ENCODE assay signal across 8 cellular contexts in genomic region chr1:84504580-84505021, GRCh38. TPM values are rescaled to one million over a fixed set of nuclear protein-coding genes. Genes with fewer than 3 reads are reported as not detected.
A peak's percentile ranks its signal among the peaks of the same experiment; 100 is the strongest.
DNase-seq lines count a peak whose midpoint lies in the region; ATAC-seq and TF ChIP-seq lines count a peak whose summit lies in the region.

No MANE protein-coding gene starts in this region.

- peaks cover 66% of the 10 kb centered on the region for H3K79me2 ChIP-seq in Loucy (ENCODE audit: insufficient read depth, low read length)

- peak overlapping the region; percentile 83 for H3K4me2 ChIP-seq in Loucy (ENCODE audit: low read depth, low read length, poor library complexity, severe bottlenecking)

- DNase-seq in GM04503 (ENCODE audit: low read depth): peak; percentile 31
- DNase-seq in cardiac fibroblast (ENCODE audit: low read depth in 2 of 2): peak; percentile 59 to 72
- DNase-seq in mesothelial cell of epicardium (ENCODE audit: low spot score in 2 of 2, unreplicated experiment in 2 of 2): no peak
- no peak for DNase-seq in DMS153 (lab: John Stamatoyannopoulos, UW)

- H3K9ac ChIP-seq in Loucy (ENCODE audit: low read depth, low read length, poor library complexity, severe bottlenecking): peak overlapping the region; percentile 94

- H3K4me3 Mint-ChIP-seq in mesothelial cell of epicardium: peak overlapping the region; percentile 96

- peaks cover 64% of the 10 kb centered on the region for H4K20me1 ChIP-seq in Loucy (ENCODE audit: insufficient read depth, low read length, poor library complexity, severe bottlenecking)

- peaks cover 7% of the 10 kb centered on the region for H3F3A ChIP-seq in Loucy (ENCODE audit: low read depth)

- H3K9me3 Mint-ChIP-seq in mesothelial cell of epicardium: peaks cover 11% of the 10 kb centered on the region

- no peak overlapping the region for H2AFZ ChIP-seq in Loucy (ENCODE audit: low read length)

- peaks cover 49% of the 10 kb centered on the region for H3K4me1 ChIP-seq in Loucy (ENCODE audit: insufficient read depth, low read length, poor library complexity, severe bottlenecking)

- no peaks in the 10 kb centered on the region for H3K27me3 Mint-ChIP-seq in mesothelial cell of epicardium (ENCODE audit: low read depth)

- no peaks in the 10 kb centered on the region for H3K9me2 ChIP-seq in Loucy (replicated peaks; ENCODE audit: low read depth, low read length)

- H3K4me3 ChIP-seq in Loucy (ENCODE audit: low read length, poor library complexity, severe bottlenecking) (peak overlapping the region; percentile 96), cardiac fibroblast (replicated peaks in 1 of 2; ENCODE audit: low read depth in 2 of 2, low read length in 2 of 2) (peak overlapping the region; percentile 72 to 88)

- peak overlapping the region; percentile 98 for H3K27ac Mint-ChIP-seq in mesothelial cell of epicardium

- peaks cover 18% of the 10 kb centered on the region for H3K36me3 Mint-ChIP-seq in mesothelial cell of epicardium

- no peak for ATAC-seq in GM21515 (IDR thresholded peaks at IDR 0.05; ENCODE audit: unreplicated experiment)
- ATAC-seq in GM21528 (IDR thresholded peaks at IDR 0.05; ENCODE audit: low FRiP score, unreplicated experiment): no peak
- no peak for ATAC-seq in HG03095 (IDR thresholded peaks at IDR 0.05; ENCODE audit: unreplicated experiment)

- peaks cover 2% of the 10 kb centered on the region; the same call in 1 of the 2 replicates for H3K9me3 ChIP-seq in Loucy (ENCODE audit: insufficient read depth, low read depth, low read length)

- no peak for TF ChIP-seq CTCF in Loucy (conservative IDR thresholded peaks at IDR 0.05; ENCODE audit: low read length)
- no peak for TF ChIP-seq CTCF in cardiac fibroblast (IDR thresholded peaks at IDR 0.05; ENCODE audit: low read depth, low read length)
- no peak for TF ChIP-seq CTCF in mesothelial cell of epicardium (IDR thresholded peaks at IDR 0.05; ENCODE audit: unreplicated experiment)

- H3K27me3 ChIP-seq in Loucy (ENCODE audit: insufficient read depth, low read length, poor library complexity, severe bottlenecking): no peaks in the 10 kb centered on the region

- peaks cover 17% of the 10 kb centered on the region for H3K36me3 ChIP-seq in Loucy (ENCODE audit: insufficient read depth, low read length)

- H3K4me1 Mint-ChIP-seq in mesothelial cell of epicardium: peaks cover 33% of the 10 kb centered on the region

RNA-seq across cellular contexts. Expression of gene SPATA1, which starts 1.6 kb away (rescaled TPM):
- 0.82 to 1.3 TPM (median 1.2 TPM) in 3 replicates for total RNA-seq in mesothelial cell of epicardium

RNA-seq across cellular contexts. Expression of gene GNG5, which starts 1.8 kb away (rescaled TPM):
- total RNA-seq in mesothelial cell of epicardium: 93.7 to 95.5 TPM (median 95.0 TPM) in 3 replicates

RNA-seq across cellular contexts. Expression of gene RPF1, which starts 25.5 kb away (rescaled TPM):
- total RNA-seq in mesothelial cell of epicardium: 23.2 to 28.2 TPM (median 26.1 TPM) in 3 replicates

Comparison
In these comparisons a context has a peak if more than half of its experiments do, and no peak if none do; other contexts are left out.
1. DNase-seq: peak in GM04503 (single experiment) and cardiac fibroblast (2 of 2); none in mesothelial cell of epicardium (0 of 2) and DMS153 (single experiment).